Comparison of ENCODE assay signal across 15 cellular contexts in the genomic region with DNA sequence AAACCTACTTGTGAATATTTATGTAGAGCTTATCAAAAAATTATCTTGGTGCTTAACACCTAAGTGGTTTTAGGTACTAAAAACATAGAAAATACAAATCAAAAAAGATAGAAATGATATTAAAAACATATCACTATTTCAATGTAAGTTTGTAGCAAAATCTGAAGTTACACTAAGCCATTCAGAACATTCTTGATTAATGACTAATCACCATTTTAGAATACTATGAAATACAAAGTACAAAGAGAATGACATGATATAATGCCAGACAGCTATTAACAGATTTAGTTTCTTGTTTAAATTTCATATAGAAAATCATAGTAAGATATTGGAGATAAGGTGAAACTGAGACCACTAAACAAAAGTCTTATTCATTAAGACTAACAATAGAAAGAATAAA.
"Had no signal": no experiment of that assay in that cellular context is flagged by ENCODE, and none has a peak within 500 bp of the region (broad histone marks: within the 10 kb centered on the region; RNA-seq: fewer than 3 reads in every experiment).

No MANE protein-coding gene starts in this region.

- DNase-seq: activated CD4-positive, alpha-beta T cell treated with anti-CD3 and anti-CD28 coated beads, Interleukin-2, amount 50 U/mL, for 1 hour; activated CD4-positive, CD25-positive, alpha-beta regulatory T cell; activated naive CD4-positive, alpha-beta T cell treated with anti-CD3 and anti-CD28 coated beads, Interleukin-2, amount 50 U/mL, for 16 hours; amygdala; hippocampal formation; left colon; occipital lobe; right lobe of liver; stimulated activated CD4-positive, alpha-beta T cell treated with anti-CD3 and anti-CD28 coated beads, Interleukin-12 subunit alpha, Interleukin-12 subunit beta, amount 100 ng/mL, for 4 hours; stimulated activated naive CD4-positive, alpha-beta T cell treated with Interleukin-2 at 50 U/mL for 16 hours; trophoblast cell had no signal

- H3K4me1 ChIP-seq: breast epithelium, right lobe of liver had no signal

- H3K27ac ChIP-seq: breast epithelium, right lobe of liver had no signal

- H3K27me3 Mint-ChIP-seq: memory B cell; natural killer cell treated with Interleukin-12 subunit alpha and Interleukin-12 subunit beta and Interleukin-15 and Interleukin-18, amount 100 ng/mL, for 72 hours; progenitor cell of endocrine pancreas had no signal

- H3K4me3 ChIP-seq: breast epithelium, right lobe of liver had no signal

- H3K4me1 Mint-ChIP-seq: memory B cell had no signal

- H3K9me3 ChIP-seq: right lobe of liver had no signal

- H3K27ac Mint-ChIP-seq: memory B cell; natural killer cell treated with Interleukin-12 subunit alpha and Interleukin-12 subunit beta and Interleukin-15 and Interleukin-18, amount 100 ng/mL, for 72 hours had no signal

- H3K36me3 Mint-ChIP-seq: memory B cell had no signal

- ATAC-seq: left colon; natural killer cell treated with Interleukin-12 subunit alpha and Interleukin-12 subunit beta and Interleukin-15 and Interleukin-18, amount 100 ng/mL, for 72 hours had no signal

- H3K27me3 ChIP-seq: breast epithelium, right lobe of liver had no signal

- H3K4me3 Mint-ChIP-seq: memory B cell; natural killer cell treated with Interleukin-12 subunit alpha and Interleukin-12 subunit beta and Interleukin-15 and Interleukin-18, amount 100 ng/mL, for 72 hours had no signal

- H3K36me3 ChIP-seq: breast epithelium, right lobe of liver had no signal
